8 cellular contexts compared by ENCODE assay signal in the genomic region with DNA sequence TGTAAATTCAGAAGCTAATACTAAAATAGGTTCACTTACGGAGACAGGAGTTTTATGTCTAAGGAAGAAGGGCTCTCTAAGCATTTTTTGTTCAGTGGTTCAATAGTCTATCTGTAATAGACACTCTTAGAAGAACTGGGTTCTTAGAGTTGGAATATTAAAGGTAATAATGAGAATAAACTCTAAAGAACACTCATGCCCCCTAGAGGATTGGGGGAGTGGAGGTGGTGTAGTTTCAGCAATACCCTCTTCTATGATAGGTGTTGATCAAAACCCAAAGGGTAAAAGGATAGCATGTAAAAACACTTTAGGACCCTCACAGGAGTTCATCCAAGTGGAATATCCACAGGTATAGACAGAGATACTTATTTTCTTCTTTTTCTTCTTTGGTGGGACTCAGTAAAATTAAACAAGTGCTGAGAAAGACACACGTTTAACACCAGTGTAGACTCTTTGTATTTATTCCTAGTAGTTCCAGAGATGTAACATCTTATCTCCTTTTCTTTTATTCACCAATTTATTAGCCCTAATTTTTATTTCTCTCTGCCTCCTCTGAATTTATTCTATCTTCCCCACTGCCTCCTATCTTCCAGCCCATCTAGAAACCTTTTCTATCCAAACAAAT. TPM values are rescaled to one million over a fixed set of nuclear protein-coding genes. Genes with fewer than 3 reads are reported as not detected.
DNase-seq lines count a peak whose midpoint lies in the region; ATAC-seq and TF ChIP-seq lines count a peak whose summit lies in the region.

No MANE protein-coding gene starts in this region.

- ATAC-seq in GM18907 (IDR thresholded peaks at IDR 0.05; ENCODE audit: unreplicated experiment) (peak; percentile 68), esophagus mucosa (peak; percentile 73), HG02763 (IDR thresholded peaks at IDR 0.05; ENCODE audit: unreplicated experiment) (no peak), HG03039 (IDR thresholded peaks at IDR 0.05; ENCODE audit: unreplicated experiment) (no peak)

- H3K4me3 Mint-ChIP-seq in Caco-2 (ENCODE audit: unreplicated experiment) (no peak overlapping the region), neural crest cell (no peak overlapping the region)

- BruUV-seq in Caco-2 (replicated peaks; lab: Mats Ljungman, UMichigan): no TSS peak

- no peaks in the 10 kb centered on the region for H3K4me1 ChIP-seq in Caco-2
- no peaks in the 10 kb centered on the region for H3K4me1 ChIP-seq in Loucy (ENCODE audit: insufficient read depth, low read length, poor library complexity, severe bottlenecking)

- no peaks in the 10 kb centered on the region for H3F3A ChIP-seq in Loucy (ENCODE audit: low read depth)

- H3K4me2 ChIP-seq in Loucy (ENCODE audit: low read depth, low read length, poor library complexity, severe bottlenecking): no peak overlapping the region

- H3K9me3 Mint-ChIP-seq in Caco-2 (ENCODE audit: unreplicated experiment) (no peaks in the 10 kb centered on the region), neural crest cell (no peaks in the 10 kb centered on the region)

- no peaks in the 10 kb centered on the region for H3K36me3 ChIP-seq in Caco-2 (ENCODE audit: control insufficient read depth, insufficient read depth, low read length)
- H3K36me3 ChIP-seq in Loucy (ENCODE audit: insufficient read depth, low read length): no peaks in the 10 kb centered on the region

- no peaks in the 10 kb centered on the region for H3K79me2 ChIP-seq in Loucy (ENCODE audit: insufficient read depth, low read length)

- H3K27me3 ChIP-seq in Caco-2 (replicated peaks; ENCODE audit: control insufficient read depth, insufficient read depth, low read length) (no peaks in the 10 kb centered on the region), Loucy (ENCODE audit: insufficient read depth, low read length, poor library complexity, severe bottlenecking) (no peaks in the 10 kb centered on the region)

- H3K36me3 Mint-ChIP-seq in Caco-2 (ENCODE audit: insufficient read depth, unreplicated experiment): peaks cover 40% of the 10 kb centered on the region
- peaks cover 16% of the 10 kb centered on the region for H3K36me3 Mint-ChIP-seq in neural crest cell (ENCODE audit: low read depth)

- DNase-seq in Caco-2 (peak in 1 of 2 experiments; percentile 56), SW 1271 (lab: John Stamatoyannopoulos, UW) (peak; percentile 1 to 43), neural crest cell (ENCODE audit: low read depth, low spot score) (peak; percentile 14)

- CTCF ChIA-PET in Caco-2 (lab: Charles Lee): interaction anchor here (2.3 kb wide), 1 partner anchor 86 kb away, joined by 7 read pairs; no protein-coding TSS in a partner anchor

- no peak overlapping the region for H3K9ac ChIP-seq in Loucy (ENCODE audit: low read depth, low read length, poor library complexity, severe bottlenecking)

- H4K20me1 ChIP-seq in Loucy (ENCODE audit: insufficient read depth, low read length, poor library complexity, severe bottlenecking): no peaks in the 10 kb centered on the region

- POLR2A ChIA-PET in Caco-2 (lab: Charles Lee): no interaction called here

- TF ChIP-seq CTCF in Caco-2 (IDR thresholded peaks at IDR 0.05; ENCODE audit: insufficient read depth in 1 of 2, low read depth in 1 of 2, low read length in 1 of 2, severe bottlenecking in 1 of 2, unreplicated experiment in 1 of 2) (peak; percentile 38 to 77), Loucy (conservative IDR thresholded peaks at IDR 0.05; ENCODE audit: low read length) (peak; percentile 86), neural crest cell (conservative IDR thresholded peaks at IDR 0.05) (peak; percentile 83)

- no peak overlapping the region for H3K27ac Mint-ChIP-seq in Caco-2 (ENCODE audit: unreplicated experiment)
- no peak overlapping the region for H3K27ac Mint-ChIP-seq in neural crest cell (ENCODE audit: unreplicated experiment)

- H3K27me3 Mint-ChIP-seq in Caco-2 (ENCODE audit: insufficient read depth, unreplicated experiment) (no peaks in the 10 kb centered on the region), neural crest cell (ENCODE audit: low read depth) (no peaks in the 10 kb centered on the region)

- H2AFZ ChIP-seq in Loucy (ENCODE audit: low read length): no peak overlapping the region

- no peaks in the 10 kb centered on the region for H3K4me1 Mint-ChIP-seq in Caco-2 (ENCODE audit: low read depth, unreplicated experiment)
- peaks cover 11% of the 10 kb centered on the region for H3K4me1 Mint-ChIP-seq in neural crest cell

- no peaks in the 10 kb centered on the region for H3K9me2 ChIP-seq in Loucy (replicated peaks; ENCODE audit: low read depth, low read length)

- H3K4me3 ChIP-seq in Caco-2 (ENCODE audit: low read depth, low read length) (no peak overlapping the region), Loucy (ENCODE audit: low read length, poor library complexity, severe bottlenecking) (no peak overlapping the region)

- intact Hi-C loops in Caco-2 (cut with micrococcal nuclease; ENCODE audit: unreplicated experiment): loop anchor here (1.0 kb wide), 3 partner anchors 87 to 176 kb away; no protein-coding TSS in a partner anchor

- H3K9me3 ChIP-seq in Caco-2 (no peaks in the 10 kb centered on the region), Loucy (ENCODE audit: insufficient read depth, low read depth, low read length) (no peaks in the 10 kb centered on the region)

RNA-seq across cellular contexts. Expression of gene MND1, which starts 25.7 kb away (rescaled TPM):
- total RNA-seq in Caco-2 (2022) (19.8 and 21.8 TPM in 2 replicates), esophagus mucosa (4.4 TPM), neural crest cell (33.6 and 36.1 TPM in 2 replicates)

Comparison
In these comparisons a context has a peak if more than half of its experiments do, and no peak if none do; other contexts are left out.
1. ATAC-seq: peak in GM18907 (single experiment) and esophagus mucosa (single experiment); none in HG02763 (single experiment) and HG03039 (single experiment).
2. Peak in every context shown above with its lines, with median percentiles within 50 percentile points of each other: CTCF ChIP-seq.